Comparison of ENCODE assay signal across 1 cellular context in the genomic region with DNA sequence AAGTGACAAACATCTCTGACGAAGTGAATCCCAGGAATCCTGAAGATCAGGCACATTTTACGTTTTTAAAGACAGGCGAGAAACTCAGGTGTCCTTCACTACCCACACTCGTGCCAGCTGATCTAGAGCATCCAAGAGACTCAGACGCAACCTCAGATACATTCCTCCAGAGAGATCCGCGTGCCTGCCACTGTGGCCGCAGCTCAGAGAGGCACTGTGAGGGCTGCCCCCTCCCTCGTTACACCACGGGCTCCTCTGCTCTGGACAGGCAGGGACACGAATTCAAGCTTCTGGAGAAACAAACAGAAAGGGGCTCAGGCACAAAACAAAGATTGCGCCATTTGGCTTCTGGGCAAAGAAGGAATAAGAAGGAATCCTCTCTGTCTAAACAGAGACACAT.
TF ChIP-seq lines count a peak whose summit lies in the region.

No MANE protein-coding gene starts in this region.

TF ChIP-seq in WTC11, 78 proteins besides CTCF, POLR2A, EP300 and RAD21 (continued from another document):
- TF ChIP-seq ZNF138 (CRISPR knock-in tag; conservative IDR thresholded peaks at IDR 0.05), result no peak
- TF ChIP-seq, protein P1, sequence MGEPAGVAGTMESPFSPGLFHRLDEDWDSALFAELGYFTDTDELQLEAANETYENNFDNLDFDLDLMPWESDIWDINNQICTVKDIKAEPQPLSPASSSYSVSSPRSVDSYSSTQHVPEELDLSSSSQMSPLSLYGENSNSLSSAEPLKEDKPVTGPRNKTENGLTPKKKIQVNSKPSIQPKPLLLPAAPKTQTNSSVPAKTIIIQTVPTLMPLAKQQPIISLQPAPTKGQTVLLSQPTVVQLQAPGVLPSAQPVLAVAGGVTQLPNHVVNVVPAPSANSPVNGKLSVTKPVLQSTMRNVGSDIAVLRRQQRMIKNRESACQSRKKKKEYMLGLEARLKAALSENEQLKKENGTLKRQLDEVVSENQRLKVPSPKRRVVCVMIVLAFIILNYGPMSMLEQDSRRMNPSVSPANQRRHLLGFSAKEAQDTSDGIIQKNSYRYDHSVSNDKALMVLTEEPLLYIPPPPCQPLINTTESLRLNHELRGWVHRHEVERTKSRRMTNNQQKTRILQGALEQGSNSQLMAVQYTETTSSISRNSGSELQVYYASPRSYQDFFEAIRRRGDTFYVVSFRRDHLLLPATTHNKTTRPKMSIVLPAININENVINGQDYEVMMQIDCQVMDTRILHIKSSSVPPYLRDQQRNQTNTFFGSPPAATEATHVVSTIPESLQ (CRISPR knock-in tag; IDR thresholded peaks at IDR 0.05), result no peak
